ENCODE assay signal across 26 cellular contexts in genomic region chr13:93259527-93260080, GRCh38. TPM values are rescaled to one million over a fixed set of nuclear protein-coding genes. Genes with fewer than 3 reads are reported as not detected.
"Had no signal": no experiment of that assay in that cellular context is flagged by ENCODE, and none has a peak within 500 bp of the region (broad histone marks: within the 10 kb centered on the region; RNA-seq: fewer than 3 reads in every experiment).

No MANE protein-coding gene starts in this region.

- H3K4me3 ChIP-seq: body of pancreas, heart left ventricle, spleen, thyroid gland, upper lobe of right lung had no signal

- DNase-seq: activated CD8-positive, alpha-beta memory T cell treated with anti-CD3 and anti-CD28 coated beads for 24 hours; activated CD8-positive, alpha-beta memory T cell treated with anti-CD3 and anti-CD28 coated beads, Interleukin-2, amount 50 U/mL, for 4 hours; activated naive CD4-positive, alpha-beta T cell; activated naive CD8-positive, alpha-beta T cell treated with anti-CD3 and anti-CD28 coated beads for 36 hours; activated T-cell treated with anti-CD3 and anti-CD28 coated beads, Interleukin-2, amount 50 U/mL, for 24 hours; amygdala; body of pancreas; caudate nucleus; dermis blood vessel endothelial cell; effector CD8-positive, alpha-beta T cell; heart left ventricle; left colon; retina; spleen; stimulated activated CD4-positive, alpha-beta T cell treated with anti-CD3 and anti-CD28 coated beads, Interleukin-4, amount 100 ng/mL, for 1 hour; stimulated activated naive CD8-positive, alpha-beta T cell treated with anti-CD3 and anti-CD28 coated beads, Interleukin-15, Interleukin-2, amounts not matched to agents 100 U/mL and 50 U/mL, for 24 hours; substantia nigra; T-helper 9 cell; thyroid gland; upper lobe of right lung had no signal

- H3K9me3 ChIP-seq: body of pancreas, heart left ventricle, spleen, thyroid gland, upper lobe of right lung had no signal

- H3K27ac ChIP-seq: body of pancreas, heart left ventricle, spleen, thyroid gland, upper lobe of right lung had no signal

- ATAC-seq: body of pancreas; esophagus mucosa; heart left ventricle; left colon; natural killer cell treated with Interleukin-12 subunit alpha and Interleukin-12 subunit beta and Interleukin-15 and Interleukin-18, amount 100 ng/mL, for 72 hours; stimulated activated naive CD8-positive, alpha-beta T cell treated with anti-CD3 and anti-CD28 coated beads, Interleukin-15, Interleukin-2, amounts not matched to agents 100 U/mL and 50 U/mL, for 24 hours; upper lobe of right lung; WTC11 had no signal

- FAIRE-seq: keratinocyte had no signal

- H3K4me1 ChIP-seq: body of pancreas, heart left ventricle, spleen, thyroid gland, upper lobe of right lung had no signal

- H3K27me3 ChIP-seq: body of pancreas, heart left ventricle, spleen, thyroid gland, upper lobe of right lung had no signal

- H3K36me3 ChIP-seq: heart left ventricle, spleen, thyroid gland, upper lobe of right lung had no signal

RNA-seq across cellular contexts. Expression of gene GPC6, which starts 33.0 kb away (rescaled TPM):
- total RNA-seq: activated naive CD8-positive, alpha-beta T cell treated with anti-CD3 and anti-CD28 coated beads for 36 hours; activated T-helper 2 cell treated with anti-CD3 and anti-CD28 coated beads, Interferon-gamma antibody, Interleukin-2, Interleukin-4, amounts not matched to agents 10 μg/mL and 5 μg/mL and 100 μg/mL, durations not matched to agents 14 hours and 24 hours and 36 hours; natural killer cell treated with Interleukin-12 subunit alpha and Interleukin-12 subunit beta and Interleukin-15 and Interleukin-18, amount 100 ng/mL, for 72 hours; T-helper 1 cell treated with Interleukin-12 subunit alpha and Interleukin-12 subunit beta and Interleukin-4 antibody, amounts not matched to agents 30 ng/mL and 1 ng/mL, for 36 hours had no signal
